9 cellular contexts compared by ENCODE assay signal in genomic region chr5:135031146-135031812, GRCh38. TPM values are rescaled to one million over a fixed set of nuclear protein-coding genes. Genes with fewer than 3 reads are reported as not detected.
DNase-seq lines count a peak whose midpoint lies in the region; ATAC-seq, FAIRE-seq and TF ChIP-seq lines count a peak whose summit lies in the region.
"Had no signal": no experiment of that assay in that cellular context is flagged by ENCODE, and none has a peak within 500 bp of the region (broad histone marks: within the 10 kb centered on the region; RNA-seq: fewer than 3 reads in every experiment).

No MANE protein-coding gene starts in this region.

- peaks cover 7% of the 10 kb centered on the region for H3K4me1 ChIP-seq in rectal smooth muscle tissue (ENCODE audit: control insufficient read depth, insufficient read depth, low read length)

- CTCF ChIA-PET in RWPE1 (lab: Yijun Ruan, JAX) = interaction anchor here (0.5 to 3.7 kb wide), 6 partner anchors 11 to 160 kb away, joined by 3 to 32 read pairs (median 4); no protein-coding TSS in a partner anchor

- H3K4me3 ChIP-seq in GM12875 (ENCODE audit: low read depth, low read length) (peak overlapping the region; percentile 68), rectal smooth muscle tissue (ENCODE audit: low read length) (peak overlapping the region; percentile 14)

- H3K9ac ChIP-seq in rectal smooth muscle tissue (ENCODE audit: low read length) = no peak overlapping the region

- H3K27me3 ChIP-seq in rectal smooth muscle tissue (ENCODE audit: control insufficient read depth, insufficient read depth, low read length) = peaks cover 64% of the 10 kb centered on the region

- POLR2A ChIA-PET in RWPE1 (lab: Yijun Ruan, JAX; ENCODE audit: low non-redundant PET) = interaction anchor here (0.7 kb wide), 1 partner anchor 127 kb away, joined by 3 read pairs; no protein-coding TSS in a partner anchor

- ATAC-seq in HG03460 (IDR thresholded peaks at IDR 0.05; ENCODE audit: unreplicated experiment) = no peak

- DNase-seq in RWPE1 (ENCODE audit: low spot score) = no peak
- no peak for DNase-seq in epithelial cell of prostate (ENCODE audit: low read depth, low spot score)
- no peak for DNase-seq in cerebellum (ENCODE audit: low spot score)
- no peak for DNase-seq in HTR-8/SVneo (ENCODE audit: insufficient read length, low spot score)
- DNase-seq in NCI-H1417 treated with DMSO at 0.1 percent for 48 hours (lab: John Stamatoyannopoulos, UW) = no peak
- DNase-seq: activated gamma-delta T cell had no signal

- no peak for FAIRE-seq in HTR-8/SVneo (lab: Jason Lieb, UNC)

- no peaks in the 10 kb centered on the region for H3K36me3 ChIP-seq in rectal smooth muscle tissue (ENCODE audit: control insufficient read depth, insufficient read depth, low read length)

- TF ChIP-seq CTCF in GM12875 (IDR thresholded peaks at IDR 0.05; ENCODE audit: borderline replicate concordance, insufficient read depth, low read depth, low read length) (no peak), RWPE1 (conservative IDR thresholded peaks at IDR 0.05; ENCODE audit: low read depth) (no peak)

- H3K27ac ChIP-seq in RWPE1 = peak overlapping the region; percentile 89
- peak overlapping the region; percentile 94 for H3K27ac ChIP-seq in epithelial cell of prostate
- H3K27ac ChIP-seq in rectal smooth muscle tissue (ENCODE audit: low read depth, low read length) = no peak overlapping the region

RNA-seq across cellular contexts. Expression of gene PITX1, which starts 2.7 kb away (rescaled TPM):
- not detected for total RNA-seq in cerebellum
